Comparison of ENCODE assay signal across 18 cellular contexts in the genomic region with DNA sequence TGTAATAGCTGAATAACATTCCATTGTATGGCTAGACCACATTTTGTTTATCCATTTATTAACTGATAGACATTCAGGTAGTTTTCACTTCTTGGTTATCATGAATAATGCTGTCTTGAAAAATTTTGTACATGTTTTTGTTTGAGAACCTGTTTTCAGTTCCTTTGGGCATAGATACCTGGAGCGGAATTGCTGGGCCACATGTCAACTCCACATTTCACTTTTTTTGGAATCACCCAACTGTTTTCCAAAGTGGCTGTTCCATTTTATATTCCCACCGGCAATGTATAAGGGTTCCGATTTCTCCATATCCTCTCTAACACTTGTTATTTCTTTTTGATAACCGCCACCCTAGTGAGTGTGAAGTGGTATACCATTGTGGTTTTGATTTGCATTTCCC.
A peak's percentile ranks its signal among the peaks of the same experiment; 100 is the strongest.
DNase-seq lines count a peak whose midpoint lies in the region; ATAC-seq and TF ChIP-seq lines count a peak whose summit lies in the region.
"Had no signal": no experiment of that assay in that cellular context is flagged by ENCODE, and none has a peak within 500 bp of the region (broad histone marks: within the 10 kb centered on the region; RNA-seq: fewer than 3 reads in every experiment).

No MANE protein-coding gene starts in this region.

- no peaks in the 10 kb centered on the region for H3K79me2 ChIP-seq in OCI-LY7 (ENCODE audit: insufficient read depth, low read depth, low read length)

- intact Hi-C loops in OCI-LY7 (cut with micrococcal nuclease; ENCODE audit: unreplicated experiment) = no loop called here

- CTCF ChIA-PET in HEK293 (lab: Yijun Ruan, JAX) = interaction anchor here (0.6 kb wide), 1 partner anchor 216 kb away, joined by 3 read pairs; no protein-coding TSS in a partner anchor
- CTCF ChIA-PET in OCI-LY7 (lab: Charles Lee; ENCODE audit: unreplicated experiment) = no interaction called here

- H3K9me2 ChIP-seq in OCI-LY7 (ENCODE audit: insufficient read depth, low read length) = no peaks in the 10 kb centered on the region

- no peak overlapping the region for H3K4me3 ChIP-seq in HEK293 (ENCODE audit: low read depth, low read length)
- H3K4me3 ChIP-seq in OCI-LY7 (ENCODE audit: low read depth, low read length, poor library complexity, severe bottlenecking) = no peak overlapping the region
- H3K4me3 ChIP-seq: BLaER1 had no signal

- DNase-seq in OCI-LY7 (ENCODE audit: low spot score) = no peak
- peak; percentile 5 for DNase-seq in mesenteric fat pad (ENCODE audit: low spot score)
- no peak for DNase-seq in effector CD8-positive, alpha-beta T cell (lab: John Stamatoyannopoulos, UW)
- DNase-seq: 8988T; ACHN; BE2C; C1 segment of cervical spinal cord; Caco-2; Calu3; CD4-positive, alpha-beta memory T cell; CD4-positive, CD25-positive, alpha-beta regulatory T cell; CD8-positive, alpha-beta memory T cell; DMS79 treated with DMSO at 0.1 percent for 48 hours; GF-D8 had no signal

- POLR2A ChIA-PET in HEK293 (lab: Yijun Ruan, JAX) (no interaction called here), OCI-LY7 (lab: Charles Lee) (no interaction called here)

- H3K36me3 ChIP-seq in HEK293 (ENCODE audit: control insufficient read depth in 2 of 2, insufficient read depth in 1 of 2, low read length in 2 of 2) (no peaks in the 10 kb centered on the region), OCI-LY7 (ENCODE audit: insufficient read depth, low read length) (no peaks in the 10 kb centered on the region)
- H3K36me3 ChIP-seq: BE2C, BLaER1 had no signal

- H4K20me1 ChIP-seq in OCI-LY7 (ENCODE audit: insufficient read depth, low read length) = no peaks in the 10 kb centered on the region

- no peak overlapping the region for H2AFZ ChIP-seq in OCI-LY7 (ENCODE audit: low read length)

- no peaks in the 10 kb centered on the region for H3K9me3 ChIP-seq in HEK293 (ENCODE audit: control insufficient read depth, insufficient read depth, low read depth, low read length)
- no peaks in the 10 kb centered on the region for H3K9me3 ChIP-seq in OCI-LY7 (ENCODE audit: low read length)
- H3K9me3 ChIP-seq: BE2C, BLaER1, Caco-2 had no signal

- H3K4me1 ChIP-seq in HEK293 (ENCODE audit: control insufficient read depth, insufficient read depth, low read length) (no peaks in the 10 kb centered on the region), OCI-LY7 (ENCODE audit: insufficient read depth, low read length, poor library complexity, severe bottlenecking) (peaks cover 2% of the 10 kb centered on the region)
- H3K4me1 ChIP-seq: BE2C, Caco-2 had no signal

- no peak overlapping the region for H3K4me2 ChIP-seq in OCI-LY7 (ENCODE audit: low read length)
- H3K4me2 ChIP-seq: BLaER1 had no signal

- ATAC-seq in HG03025 (IDR thresholded peaks at IDR 0.05; ENCODE audit: low FRiP score, unreplicated experiment) (no peak), GM21526 (IDR thresholded peaks at IDR 0.05; ENCODE audit: low FRiP score, unreplicated experiment) (no peak)

- TF ChIP-seq CTCF in HEK293 (tag by site-specific recombination; IDR thresholded peaks at IDR 0.05) (no peak), OCI-LY7 (conservative IDR thresholded peaks at IDR 0.05; ENCODE audit: low read length) (no peak)

- TSS peak; percentile 33 for BruUV-seq in OCI-LY7 (replicated peaks; lab: Mats Ljungman, UMichigan)

- H3K27ac ChIP-seq in HEK293 (ENCODE audit: extremely low read depth, low read depth, low read length) (no peak overlapping the region), OCI-LY7 (ENCODE audit: low read depth, low read length, poor library complexity, severe bottlenecking) (no peak overlapping the region)
- H3K27ac ChIP-seq: BLaER1 had no signal

TF ChIP-seq in HEK293, 187 proteins besides CTCF, POLR2A, EP300 and RAD21:
- TF ChIP-seq ZNF660 (tag by site-specific recombination; IDR thresholded peaks at IDR 0.05) (no peak), ZNF140 (tag by site-specific recombination; IDR thresholded peaks at IDR 0.05) (peak; percentile 95)
